1 cellular context compared by ENCODE assay signal in the genomic region with DNA sequence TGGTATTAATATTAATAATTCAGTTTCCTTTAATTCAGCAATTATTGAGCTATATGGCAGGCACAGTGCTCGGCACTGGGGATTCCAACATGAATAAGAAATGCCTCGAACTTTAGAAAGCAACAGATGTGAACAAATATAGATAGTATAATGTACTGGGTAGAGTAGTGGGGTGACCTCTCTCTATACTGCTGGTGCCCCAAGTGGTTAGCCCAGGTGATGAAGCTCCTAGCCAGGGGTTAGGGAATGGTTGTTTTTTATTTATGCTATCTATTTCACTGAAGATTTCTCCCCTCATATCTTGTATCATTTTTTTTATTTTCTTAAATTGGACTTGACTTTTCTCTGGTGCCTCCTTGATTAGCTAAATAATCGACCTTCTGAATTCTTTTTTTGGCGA.
TF ChIP-seq lines count a peak whose summit lies in the region.

No MANE protein-coding gene starts in this region.

TF ChIP-seq in GM23338, 12 proteins besides CTCF, POLR2A, EP300 and RAD21:
- TF ChIP-seq, protein P1, sequence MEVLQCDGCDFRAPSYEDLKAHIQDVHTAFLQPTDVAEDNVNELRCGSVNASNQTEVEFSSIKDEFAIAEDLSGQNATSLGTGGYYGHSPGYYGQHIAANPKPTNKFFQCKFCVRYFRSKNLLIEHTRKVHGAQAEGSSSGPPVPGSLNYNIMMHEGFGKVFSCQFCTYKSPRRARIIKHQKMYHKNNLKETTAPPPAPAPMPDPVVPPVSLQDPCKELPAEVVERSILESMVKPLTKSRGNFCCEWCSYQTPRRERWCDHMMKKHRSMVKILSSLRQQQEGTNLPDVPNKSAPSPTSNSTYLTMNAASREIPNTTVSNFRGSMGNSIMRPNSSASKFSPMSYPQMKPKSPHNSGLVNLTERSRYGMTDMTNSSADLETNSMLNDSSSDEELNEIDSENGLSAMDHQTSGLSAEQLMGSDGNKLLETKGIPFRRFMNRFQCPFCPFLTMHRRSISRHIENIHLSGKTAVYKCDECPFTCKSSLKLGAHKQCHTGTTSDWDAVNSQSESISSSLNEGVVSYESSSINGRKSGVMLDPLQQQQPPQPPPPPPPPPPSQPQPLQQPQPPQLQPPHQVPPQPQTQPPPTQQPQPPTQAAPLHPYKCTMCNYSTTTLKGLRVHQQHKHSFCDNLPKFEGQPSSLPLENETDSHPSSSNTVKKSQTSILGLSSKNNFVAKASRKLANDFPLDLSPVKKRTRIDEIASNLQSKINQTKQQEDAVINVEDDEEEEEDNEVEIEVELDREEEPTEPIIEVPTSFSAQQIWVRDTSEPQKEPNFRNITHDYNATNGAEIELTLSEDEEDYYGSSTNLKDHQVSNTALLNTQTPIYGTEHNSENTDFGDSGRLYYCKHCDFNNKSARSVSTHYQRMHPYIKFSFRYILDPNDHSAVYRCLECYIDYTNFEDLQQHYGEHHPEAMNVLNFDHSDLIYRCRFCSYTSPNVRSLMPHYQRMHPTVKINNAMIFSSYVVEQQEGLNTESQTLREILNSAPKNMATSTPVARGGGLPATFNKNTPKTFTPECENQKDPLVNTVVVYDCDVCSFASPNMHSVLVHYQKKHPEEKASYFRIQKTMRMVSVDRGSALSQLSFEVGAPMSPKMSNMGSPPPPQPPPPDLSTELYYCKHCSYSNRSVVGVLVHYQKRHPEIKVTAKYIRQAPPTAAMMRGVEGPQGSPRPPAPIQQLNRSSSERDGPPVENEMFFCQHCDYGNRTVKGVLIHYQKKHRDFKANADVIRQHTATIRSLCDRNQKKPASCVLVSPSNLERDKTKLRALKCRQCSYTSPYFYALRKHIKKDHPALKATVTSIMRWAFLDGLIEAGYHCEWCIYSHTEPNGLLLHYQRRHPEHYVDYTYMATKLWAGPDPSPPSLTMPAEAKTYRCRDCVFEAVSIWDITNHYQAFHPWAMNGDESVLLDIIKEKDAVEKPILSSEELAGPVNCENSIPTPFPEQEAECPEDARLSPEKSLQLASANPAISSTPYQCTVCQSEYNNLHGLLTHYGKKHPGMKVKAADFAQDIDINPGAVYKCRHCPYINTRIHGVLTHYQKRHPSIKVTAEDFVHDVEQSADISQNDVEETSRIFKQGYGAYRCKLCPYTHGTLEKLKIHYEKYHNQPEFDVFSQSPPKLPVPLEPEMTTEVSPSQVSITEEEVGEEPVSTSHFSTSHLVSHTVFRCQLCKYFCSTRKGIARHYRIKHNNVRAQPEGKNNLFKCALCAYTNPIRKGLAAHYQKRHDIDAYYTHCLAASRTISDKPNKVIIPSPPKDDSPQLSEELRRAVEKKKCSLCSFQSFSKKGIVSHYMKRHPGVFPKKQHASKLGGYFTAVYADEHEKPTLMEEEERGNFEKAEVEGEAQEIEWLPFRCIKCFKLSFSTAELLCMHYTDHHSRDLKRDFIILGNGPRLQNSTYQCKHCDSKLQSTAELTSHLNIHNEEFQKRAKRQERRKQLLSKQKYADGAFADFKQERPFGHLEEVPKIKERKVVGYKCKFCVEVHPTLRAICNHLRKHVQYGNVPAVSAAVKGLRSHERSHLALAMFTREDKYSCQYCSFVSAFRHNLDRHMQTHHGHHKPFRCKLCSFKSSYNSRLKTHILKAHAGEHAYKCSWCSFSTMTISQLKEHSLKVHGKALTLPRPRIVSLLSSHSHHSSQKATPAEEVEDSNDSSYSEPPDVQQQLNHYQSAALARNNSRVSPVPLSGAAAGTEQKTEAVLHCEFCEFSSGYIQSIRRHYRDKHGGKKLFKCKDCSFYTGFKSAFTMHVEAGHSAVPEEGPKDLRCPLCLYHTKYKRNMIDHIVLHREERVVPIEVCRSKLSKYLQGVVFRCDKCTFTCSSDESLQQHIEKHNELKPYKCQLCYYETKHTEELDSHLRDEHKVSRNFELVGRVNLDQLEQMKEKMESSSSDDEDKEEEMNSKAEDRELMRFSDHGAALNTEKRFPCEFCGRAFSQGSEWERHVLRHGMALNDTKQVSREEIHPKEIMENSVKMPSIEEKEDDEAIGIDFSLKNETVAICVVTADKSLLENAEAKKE (CRISPR knock-in tag; IDR thresholded peaks at IDR 0.05): no peak
- no peak for TF ChIP-seq STAT1 (IDR thresholded peaks at IDR 0.05; ENCODE audit: unreplicated experiment)
- TF ChIP-seq, protein P2, sequence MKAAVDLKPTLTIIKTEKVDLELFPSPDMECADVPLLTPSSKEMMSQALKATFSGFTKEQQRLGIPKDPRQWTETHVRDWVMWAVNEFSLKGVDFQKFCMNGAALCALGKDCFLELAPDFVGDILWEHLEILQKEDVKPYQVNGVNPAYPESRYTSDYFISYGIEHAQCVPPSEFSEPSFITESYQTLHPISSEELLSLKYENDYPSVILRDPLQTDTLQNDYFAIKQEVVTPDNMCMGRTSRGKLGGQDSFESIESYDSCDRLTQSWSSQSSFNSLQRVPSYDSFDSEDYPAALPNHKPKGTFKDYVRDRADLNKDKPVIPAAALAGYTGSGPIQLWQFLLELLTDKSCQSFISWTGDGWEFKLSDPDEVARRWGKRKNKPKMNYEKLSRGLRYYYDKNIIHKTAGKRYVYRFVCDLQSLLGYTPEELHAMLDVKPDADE (IDR thresholded peaks at IDR 0.05): no peak
- no peak for TF ChIP-seq EZH2 (IDR thresholded peaks at IDR 0.05; ENCODE audit: low read depth, unreplicated experiment)
- TF ChIP-seq, protein P3, sequence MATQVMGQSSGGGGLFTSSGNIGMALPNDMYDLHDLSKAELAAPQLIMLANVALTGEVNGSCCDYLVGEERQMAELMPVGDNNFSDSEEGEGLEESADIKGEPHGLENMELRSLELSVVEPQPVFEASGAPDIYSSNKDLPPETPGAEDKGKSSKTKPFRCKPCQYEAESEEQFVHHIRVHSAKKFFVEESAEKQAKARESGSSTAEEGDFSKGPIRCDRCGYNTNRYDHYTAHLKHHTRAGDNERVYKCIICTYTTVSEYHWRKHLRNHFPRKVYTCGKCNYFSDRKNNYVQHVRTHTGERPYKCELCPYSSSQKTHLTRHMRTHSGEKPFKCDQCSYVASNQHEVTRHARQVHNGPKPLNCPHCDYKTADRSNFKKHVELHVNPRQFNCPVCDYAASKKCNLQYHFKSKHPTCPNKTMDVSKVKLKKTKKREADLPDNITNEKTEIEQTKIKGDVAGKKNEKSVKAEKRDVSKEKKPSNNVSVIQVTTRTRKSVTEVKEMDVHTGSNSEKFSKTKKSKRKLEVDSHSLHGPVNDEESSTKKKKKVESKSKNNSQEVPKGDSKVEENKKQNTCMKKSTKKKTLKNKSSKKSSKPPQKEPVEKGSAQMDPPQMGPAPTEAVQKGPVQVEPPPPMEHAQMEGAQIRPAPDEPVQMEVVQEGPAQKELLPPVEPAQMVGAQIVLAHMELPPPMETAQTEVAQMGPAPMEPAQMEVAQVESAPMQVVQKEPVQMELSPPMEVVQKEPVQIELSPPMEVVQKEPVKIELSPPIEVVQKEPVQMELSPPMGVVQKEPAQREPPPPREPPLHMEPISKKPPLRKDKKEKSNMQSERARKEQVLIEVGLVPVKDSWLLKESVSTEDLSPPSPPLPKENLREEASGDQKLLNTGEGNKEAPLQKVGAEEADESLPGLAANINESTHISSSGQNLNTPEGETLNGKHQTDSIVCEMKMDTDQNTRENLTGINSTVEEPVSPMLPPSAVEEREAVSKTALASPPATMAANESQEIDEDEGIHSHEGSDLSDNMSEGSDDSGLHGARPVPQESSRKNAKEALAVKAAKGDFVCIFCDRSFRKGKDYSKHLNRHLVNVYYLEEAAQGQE (IDR thresholded peaks at IDR 0.05; ENCODE audit: unreplicated experiment): no peak
- TF ChIP-seq ZNF331 (CRISPR knock-in tag; IDR thresholded peaks at IDR 0.05; ENCODE audit: low read depth): no peak
- no peak for TF ChIP-seq JUNB (IDR thresholded peaks at IDR 0.05; ENCODE audit: unreplicated experiment)
- no peak for TF ChIP-seq ZNF114 (CRISPR knock-in tag; IDR thresholded peaks at IDR 0.05)
- TF ChIP-seq POLR2AphosphoS5 (IDR thresholded peaks at IDR 0.05; ENCODE audit: low read depth): no peak
- TF ChIP-seq NANOG (IDR thresholded peaks at IDR 0.05; ENCODE audit: borderline replicate concordance): no peak
- TF ChIP-seq CREB1 (CRISPR knock-in tag; IDR thresholded peaks at IDR 0.05; ENCODE audit: low read depth): no peak
- no peak for TF ChIP-seq EZH2phosphoT487 (IDR thresholded peaks at IDR 0.05; ENCODE audit: unreplicated experiment)
